Comparison of ENCODE assay signal across 8 cellular contexts in genomic region chr11:128733440-128734115, GRCh38. TPM values are rescaled to one million over a fixed set of nuclear protein-coding genes. Genes with fewer than 3 reads are reported as not detected.
DNase-seq lines count a peak whose midpoint lies in the region; ATAC-seq, FAIRE-seq and TF ChIP-seq lines count a peak whose summit lies in the region.

No MANE protein-coding gene starts in this region.

- no peak for DNase-seq in GM12864 (ENCODE audit: low read depth)
- peak; percentile 90 for DNase-seq in GM23338 (ENCODE audit: low spot score)
- peak; percentile 61 for DNase-seq in RPMI8226
- no peak for DNase-seq in kidney
- DNase-seq in HuH-7.5 (ENCODE audit: low spot score), result no peak
- no peak for DNase-seq in NCI-H2171 treated with DMSO at 0.1 percent for 48 hours (lab: John Stamatoyannopoulos, UW)

- peaks cover 70% of the 10 kb centered on the region for H3K4me1 Mint-ChIP-seq in GM23338

- H3K4me3 ChIP-seq in GM12864 (ENCODE audit: low read depth, low read length) (peak overlapping the region; percentile 1; the same call in 1 of the 2 replicates), GM23338 (peak overlapping the region; percentile 27; the same call in 1 of the 2 replicates), iPS-15b (ENCODE audit: low read depth, low read length) (peak overlapping the region; percentile 3), kidney (ENCODE audit: low read length in 2 of 2) (no peak overlapping the region)

- H3K27ac ChIP-seq in GM23338 (ENCODE audit: low read depth) (peak overlapping the region; percentile 70), kidney (ENCODE audit: low read depth in 2 of 2, low read length in 2 of 2) (no peak overlapping the region)

- TF ChIP-seq CTCF in GM12864 (IDR thresholded peaks at IDR 0.05; ENCODE audit: low read depth, low read length, missing control alignments) (no peak), GM23338 (conservative IDR thresholded peaks at IDR 0.05; ENCODE audit: low read depth in 2 of 2) (no peak), kidney (IDR thresholded peaks at IDR 0.05; ENCODE audit: borderline replicate concordance, extremely low read depth, insufficient read depth) (no peak)

- no peak for FAIRE-seq in kidney (lab: Jason Lieb, UNC)

- H3K9ac ChIP-seq in iPS-15b (ENCODE audit: low read depth, low read length) (no peak overlapping the region), kidney (ENCODE audit: low read length in 2 of 2) (no peak overlapping the region)

- H3K9me3 ChIP-seq in iPS-15b (ENCODE audit: control insufficient read depth, insufficient read depth, low read length) (no peaks in the 10 kb centered on the region), kidney (ENCODE audit: control insufficient read depth in 1 of 2, low read length in 2 of 2) (no peaks in the 10 kb centered on the region)

- no peaks in the 10 kb centered on the region for H4K20me1 ChIP-seq in GM23338 (replicated peaks; ENCODE audit: insufficient read depth)

- H3K9me3 Mint-ChIP-seq in GM23338, result no peaks in the 10 kb centered on the region

- intact Hi-C loops in kidney (cut with DNase I), result no loop called here

- ATAC-seq in GM23338, result peak; percentile 97
- no peak for ATAC-seq in HG02938 (IDR thresholded peaks at IDR 0.05; ENCODE audit: unreplicated experiment)

- H3K9me2 ChIP-seq in GM23338 (ENCODE audit: insufficient read depth), result 0 out of 2 replicates have a peak, but pooled peaks cover 4% of the 10 kb centered on the region

- H3K4me1 ChIP-seq in GM23338 (ENCODE audit: insufficient read depth), result peaks cover 54% of the 10 kb centered on the region
- peaks cover 28% of the 10 kb centered on the region for H3K4me1 ChIP-seq in iPS-15b (ENCODE audit: control insufficient read depth, insufficient read depth, low read length)
- H3K4me1 ChIP-seq in kidney (ENCODE audit: control insufficient read depth in 1 of 2, insufficient read depth in 1 of 2, low read depth in 1 of 2, low read length in 2 of 2), result peaks cover 10 to 13% of the 10 kb centered on the region in 2 donors

- peak overlapping the region; percentile 92 for H3K27ac Mint-ChIP-seq in GM23338

- H2AFZ ChIP-seq in GM23338, result peak overlapping the region; percentile 6; the same call in 1 of the 2 replicates

- H3K27me3 ChIP-seq in GM23338 (ENCODE audit: insufficient read depth) (peaks cover 8% of the 10 kb centered on the region; the same call in 1 of the 2 replicates), iPS-15b (ENCODE audit: control insufficient read depth, insufficient read depth, low read length) (peaks cover 21% of the 10 kb centered on the region)

- peaks cover 17% of the 10 kb centered on the region for H3K27me3 Mint-ChIP-seq in GM23338 (ENCODE audit: insufficient read depth, low read depth, poor library complexity)

- H3K36me3 ChIP-seq in GM23338 (ENCODE audit: insufficient read depth), result no peaks in the 10 kb centered on the region
- H3K36me3 ChIP-seq in iPS-15b (ENCODE audit: control insufficient read depth, insufficient read depth, low read length), result no peaks in the 10 kb centered on the region
- H3K36me3 ChIP-seq in kidney (ENCODE audit: control insufficient read depth in 1 of 2, insufficient read depth in 2 of 2, low read length in 2 of 2), result no peaks in the 10 kb centered on the region

- H3K4me2 ChIP-seq in GM23338, result peak overlapping the region; percentile 65

- H3F3A ChIP-seq in GM23338 (replicated peaks; ENCODE audit: low read depth), result peaks cover 3% of the 10 kb centered on the region; the same call in 1 of the 2 replicates

- H3K79me2 ChIP-seq in GM23338 (replicated peaks; ENCODE audit: insufficient read depth), result no peaks in the 10 kb centered on the region

- H3K4me3 Mint-ChIP-seq in GM23338, result peak overlapping the region; percentile 61

- no peaks in the 10 kb centered on the region for H3K36me3 Mint-ChIP-seq in GM23338 (ENCODE audit: low read depth)

TF ChIP-seq in GM23338, 12 proteins besides CTCF, POLR2A, EP300 and RAD21:
- no peak for TF ChIP-seq STAT1 (IDR thresholded peaks at IDR 0.05; ENCODE audit: unreplicated experiment)
- TF ChIP-seq ETS1 (IDR thresholded peaks at IDR 0.05), result no peak
- peak; percentile 31; the same call in 1 of the 2 replicates for TF ChIP-seq CREB1 (CRISPR knock-in tag; IDR thresholded peaks at IDR 0.05; ENCODE audit: low read depth)
- TF ChIP-seq ZNF462 (CRISPR knock-in tag; IDR thresholded peaks at IDR 0.05), result peak; percentile 87; the same call in 1 of the 2 replicates
- no peak for TF ChIP-seq EZH2 (IDR thresholded peaks at IDR 0.05; ENCODE audit: low read depth, unreplicated experiment)
- peak; percentile 69; the same call in 1 of the 2 replicates for TF ChIP-seq NANOG (IDR thresholded peaks at IDR 0.05; ENCODE audit: borderline replicate concordance)
- peak; percentile 29; the same call in 1 of the 2 replicates for TF ChIP-seq POLR2AphosphoS5 (IDR thresholded peaks at IDR 0.05; ENCODE audit: low read depth)

RNA-seq across cellular contexts. Expression of gene FLI1, which starts 39.7 kb away (rescaled TPM):
- 0.12 and 0.21 TPM in 2 replicates for total RNA-seq in GM23338 (2014; rRNA removed; shearing (Covaris generic))
- polyA plus RNA-seq in GM23338 (2016; fragmentation: Nextera tagmentation; extraction: Ambion mirVana) (0.16 and 0.31 TPM in 2 replicates), kidney (ENCODE audit: insufficient read depth, low read depth, low replicate concordance) (5.7 TPM)
- 28.2 TPM for total RNA-seq in kidney

Comparison
In these comparisons a context has a peak if more than half of its experiments do, and no peak if none do; other contexts are left out.
1. DNase-seq: peak in GM23338 (single experiment) and RPMI8226 (single experiment); none in GM12864 (single experiment), kidney (single experiment), HuH-7.5 (single experiment) and NCI-H2171 treated with DMSO at 0.1 percent for 48 hours (single experiment).
2. H3K4me3 ChIP-seq: peak in GM12864 (single experiment), GM23338 (single experiment) and iPS-15b (single experiment); none in kidney (0 of 2).
3. RNA of gene FLI1, which starts 39.7 kb away (total RNA-seq): 28.2 TPM in kidney (single experiment); 0.12 to 0.21 TPM in GM23338; every median in the first group is over 10 times any median in the second.